2 cellular contexts compared by ENCODE assay signal in the genomic region with DNA sequence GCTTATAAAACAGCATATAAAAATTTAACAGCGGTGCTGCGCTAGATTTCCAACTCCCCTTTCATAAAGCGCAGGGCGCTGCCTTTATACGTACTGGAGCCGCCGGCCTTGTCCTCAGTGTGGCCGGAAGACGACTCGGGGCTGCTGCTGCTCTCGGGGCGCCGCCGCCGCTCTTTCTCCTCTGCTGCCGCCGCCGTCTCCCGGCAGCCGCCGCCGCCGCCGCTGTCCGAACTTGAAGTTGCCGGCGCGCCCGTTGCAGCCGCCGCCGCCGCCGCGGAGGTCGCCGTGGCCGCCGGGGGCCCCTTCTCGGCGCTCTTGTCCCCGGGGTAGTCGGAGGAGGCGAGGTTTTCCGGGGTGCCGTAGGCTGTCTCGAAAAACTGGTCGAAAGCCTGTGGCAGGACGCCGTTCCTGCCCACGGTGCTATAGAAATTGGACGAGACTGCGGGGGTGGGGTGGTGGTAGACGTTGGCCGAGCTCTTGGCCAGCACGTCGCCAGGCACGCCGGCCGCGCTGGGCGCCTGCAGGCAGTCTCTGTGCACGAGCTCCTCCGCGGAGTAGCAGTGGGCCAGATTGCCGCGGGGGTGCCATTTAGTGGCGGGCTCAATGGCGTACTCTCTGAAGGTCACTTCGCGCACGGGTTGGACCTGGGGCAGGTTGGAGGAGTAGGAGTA.
TF ChIP-seq lines count a peak whose summit lies in the region.

No MANE protein-coding gene starts in this region.

TF ChIP-seq in HCT116, 20 proteins besides CTCF, POLR2A, EP300 and RAD21:
- TF ChIP-seq TCF7L2 (IDR thresholded peaks at IDR 0.05; ENCODE audit: borderline replicate concordance, extremely low read depth, insufficient read depth, insufficient read length) (peak; percentile 37), FOSL1 (IDR thresholded peaks at IDR 0.05; ENCODE audit: low read depth) (no peak), EGR1 (IDR thresholded peaks at IDR 0.05; ENCODE audit: low read depth) (peak; percentile 89), ZFX (IDR thresholded peaks at IDR 0.05) (peak; percentile 78), EZH2 (IDR thresholded peaks at IDR 0.05) (no peak)
- TF ChIP-seq, protein P1, sequence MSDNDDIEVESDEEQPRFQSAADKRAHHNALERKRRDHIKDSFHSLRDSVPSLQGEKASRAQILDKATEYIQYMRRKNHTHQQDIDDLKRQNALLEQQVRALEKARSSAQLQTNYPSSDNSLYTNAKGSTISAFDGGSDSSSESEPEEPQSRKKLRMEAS (IDR thresholded peaks at IDR 0.05), result peak; percentile 48; the same call in 1 of the 2 replicates

TF ChIP-seq in WTC11, 78 proteins besides CTCF, POLR2A, EP300 and RAD21:
- no peak for TF ChIP-seq PRRX2 (CRISPR knock-in tag; IDR thresholded peaks at IDR 0.05)
- no peak for TF ChIP-seq TEAD1 (CRISPR knock-in tag; IDR thresholded peaks at IDR 0.05)
- TF ChIP-seq, protein P2, sequence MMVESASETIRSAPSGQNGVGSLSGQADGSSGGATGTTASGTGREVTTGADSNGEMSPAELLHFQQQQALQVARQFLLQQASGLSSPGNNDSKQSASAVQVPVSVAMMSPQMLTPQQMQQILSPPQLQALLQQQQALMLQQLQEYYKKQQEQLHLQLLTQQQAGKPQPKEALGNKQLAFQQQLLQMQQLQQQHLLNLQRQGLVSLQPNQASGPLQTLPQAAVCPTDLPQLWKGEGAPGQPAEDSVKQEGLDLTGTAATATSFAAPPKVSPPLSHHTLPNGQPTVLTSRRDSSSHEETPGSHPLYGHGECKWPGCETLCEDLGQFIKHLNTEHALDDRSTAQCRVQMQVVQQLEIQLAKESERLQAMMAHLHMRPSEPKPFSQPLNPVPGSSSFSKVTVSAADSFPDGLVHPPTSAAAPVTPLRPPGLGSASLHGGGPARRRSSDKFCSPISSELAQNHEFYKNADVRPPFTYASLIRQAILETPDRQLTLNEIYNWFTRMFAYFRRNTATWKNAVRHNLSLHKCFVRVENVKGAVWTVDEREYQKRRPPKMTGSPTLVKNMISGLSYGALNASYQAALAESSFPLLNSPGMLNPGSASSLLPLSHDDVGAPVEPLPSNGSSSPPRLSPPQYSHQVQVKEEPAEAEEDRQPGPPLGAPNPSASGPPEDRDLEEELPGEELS (CRISPR knock-in tag; IDR thresholded peaks at IDR 0.05), result no peak
- TF ChIP-seq, protein P3, sequence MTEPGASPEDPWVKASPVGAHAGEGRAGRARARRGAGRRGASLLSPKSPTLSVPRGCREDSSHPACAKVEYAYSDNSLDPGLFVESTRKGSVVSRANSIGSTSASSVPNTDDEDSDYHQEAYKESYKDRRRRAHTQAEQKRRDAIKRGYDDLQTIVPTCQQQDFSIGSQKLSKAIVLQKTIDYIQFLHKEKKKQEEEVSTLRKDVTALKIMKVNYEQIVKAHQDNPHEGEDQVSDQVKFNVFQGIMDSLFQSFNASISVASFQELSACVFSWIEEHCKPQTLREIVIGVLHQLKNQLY (CRISPR knock-in tag; IDR thresholded peaks at IDR 0.05), result no peak
- TF ChIP-seq KAT7 (CRISPR knock-in tag; IDR thresholded peaks at IDR 0.05; ENCODE audit: borderline replicate concordance), result no peak
- no peak for TF ChIP-seq TP53 (CRISPR knock-in tag; IDR thresholded peaks at IDR 0.05)
- no peak for TF ChIP-seq TEAD4 (CRISPR knock-in tag; IDR thresholded peaks at IDR 0.05)
- TF ChIP-seq ESRRA (CRISPR knock-in tag; IDR thresholded peaks at IDR 0.05; ENCODE audit: borderline replicate concordance), result no peak
